Comparison of ENCODE assay signal across 1 cellular context in the genomic region with DNA sequence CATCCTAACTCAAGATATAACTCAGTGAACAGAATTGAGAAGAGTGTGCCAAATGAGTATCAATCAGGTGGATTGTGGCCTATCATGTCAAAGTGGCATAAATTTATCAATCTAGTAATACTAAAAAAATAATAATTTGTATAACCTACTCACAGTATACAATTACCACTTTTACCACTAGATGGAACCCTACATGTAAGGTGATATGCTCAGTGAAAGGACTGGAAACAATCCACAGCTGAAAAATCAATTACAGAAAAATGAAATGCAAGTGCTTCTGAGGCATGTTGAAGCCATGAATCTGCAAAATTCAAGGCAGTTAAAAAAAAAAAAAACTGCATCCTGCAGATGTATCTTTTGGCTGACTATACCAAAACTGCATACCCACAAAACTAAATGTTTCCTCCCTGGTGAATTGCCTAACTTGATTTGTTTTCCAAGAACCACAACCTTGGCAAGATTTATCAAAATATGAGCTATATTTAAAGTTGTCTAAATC.
TF ChIP-seq lines count a peak whose summit lies in the region.

No MANE protein-coding gene starts in this region.

TF ChIP-seq in HepG2, 621 proteins besides CTCF, POLR2A, EP300 and RAD21 (continued from another document and continues in another):
- TF ChIP-seq, protein P1, sequence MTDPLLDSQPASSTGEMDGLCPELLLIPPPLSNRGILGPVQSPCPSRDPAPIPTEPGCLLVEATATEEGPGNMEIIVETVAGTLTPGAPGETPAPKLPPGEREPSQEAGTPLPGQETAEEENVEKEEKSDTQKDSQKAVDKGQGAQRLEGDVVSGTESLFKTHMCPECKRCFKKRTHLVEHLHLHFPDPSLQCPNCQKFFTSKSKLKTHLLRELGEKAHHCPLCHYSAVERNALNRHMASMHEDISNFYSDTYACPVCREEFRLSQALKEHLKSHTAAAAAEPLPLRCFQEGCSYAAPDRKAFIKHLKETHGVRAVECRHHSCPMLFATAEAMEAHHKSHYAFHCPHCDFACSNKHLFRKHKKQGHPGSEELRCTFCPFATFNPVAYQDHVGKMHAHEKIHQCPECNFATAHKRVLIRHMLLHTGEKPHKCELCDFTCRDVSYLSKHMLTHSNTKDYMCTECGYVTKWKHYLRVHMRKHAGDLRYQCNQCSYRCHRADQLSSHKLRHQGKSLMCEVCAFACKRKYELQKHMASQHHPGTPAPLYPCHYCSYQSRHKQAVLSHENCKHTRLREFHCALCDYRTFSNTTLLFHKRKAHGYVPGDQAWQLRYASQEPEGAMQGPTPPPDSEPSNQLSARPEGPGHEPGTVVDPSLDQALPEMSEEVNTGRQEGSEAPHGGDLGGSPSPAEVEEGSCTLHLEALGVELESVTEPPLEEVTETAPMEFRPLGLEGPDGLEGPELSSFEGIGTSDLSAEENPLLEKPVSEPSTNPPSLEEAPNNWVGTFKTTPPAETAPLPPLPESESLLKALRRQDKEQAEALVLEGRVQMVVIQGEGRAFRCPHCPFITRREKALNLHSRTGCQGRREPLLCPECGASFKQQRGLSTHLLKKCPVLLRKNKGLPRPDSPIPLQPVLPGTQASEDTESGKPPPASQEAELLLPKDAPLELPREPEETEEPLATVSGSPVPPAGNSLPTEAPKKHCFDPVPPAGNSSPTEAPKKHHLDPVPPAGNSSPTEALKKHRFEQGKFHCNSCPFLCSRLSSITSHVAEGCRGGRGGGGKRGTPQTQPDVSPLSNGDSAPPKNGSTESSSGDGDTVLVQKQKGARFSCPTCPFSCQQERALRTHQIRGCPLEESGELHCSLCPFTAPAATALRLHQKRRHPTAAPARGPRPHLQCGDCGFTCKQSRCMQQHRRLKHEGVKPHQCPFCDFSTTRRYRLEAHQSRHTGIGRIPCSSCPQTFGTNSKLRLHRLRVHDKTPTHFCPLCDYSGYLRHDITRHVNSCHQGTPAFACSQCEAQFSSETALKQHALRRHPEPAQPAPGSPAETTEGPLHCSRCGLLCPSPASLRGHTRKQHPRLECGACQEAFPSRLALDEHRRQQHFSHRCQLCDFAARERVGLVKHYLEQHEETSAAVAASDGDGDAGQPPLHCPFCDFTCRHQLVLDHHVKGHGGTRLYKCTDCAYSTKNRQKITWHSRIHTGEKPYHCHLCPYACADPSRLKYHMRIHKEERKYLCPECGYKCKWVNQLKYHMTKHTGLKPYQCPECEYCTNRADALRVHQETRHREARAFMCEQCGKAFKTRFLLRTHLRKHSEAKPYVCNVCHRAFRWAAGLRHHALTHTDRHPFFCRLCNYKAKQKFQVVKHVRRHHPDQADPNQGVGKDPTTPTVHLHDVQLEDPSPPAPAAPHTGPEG (CRISPR knock-in tag; IDR thresholded peaks at IDR 0.05) = no peak
- TF ChIP-seq, protein P2, sequence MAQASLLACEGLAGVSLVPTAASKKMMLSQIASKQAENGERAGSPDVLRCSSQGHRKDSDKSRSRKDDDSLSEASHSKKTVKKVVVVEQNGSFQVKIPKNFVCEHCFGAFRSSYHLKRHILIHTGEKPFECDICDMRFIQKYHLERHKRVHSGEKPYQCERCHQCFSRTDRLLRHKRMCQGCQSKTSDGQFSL (CRISPR knock-in tag; IDR thresholded peaks at IDR 0.05) = no peak
- TF ChIP-seq KMT2A (CRISPR knock-in tag; IDR thresholded peaks at IDR 0.05) = no peak
- TF ChIP-seq STAG1 (CRISPR knock-in tag; IDR thresholded peaks at IDR 0.05) = peak; percentile 74
- no peak for TF ChIP-seq ZNF33A (CRISPR knock-in tag; IDR thresholded peaks at IDR 0.05; ENCODE audit: borderline replicate concordance)
- TF ChIP-seq GATAD2A (CRISPR knock-in tag; IDR thresholded peaks at IDR 0.05) = no peak
- TF ChIP-seq ONECUT2 (CRISPR knock-in tag; IDR thresholded peaks at IDR 0.05) = peak; percentile 81
- no peak for TF ChIP-seq ZNF224 (CRISPR knock-in tag; IDR thresholded peaks at IDR 0.05)
- no peak for TF ChIP-seq IKZF1 (IDR thresholded peaks at IDR 0.05)
- TF ChIP-seq MEF2D (CRISPR knock-in tag; IDR thresholded peaks at IDR 0.05) = no peak
- TF ChIP-seq ZNF766 (CRISPR knock-in tag; IDR thresholded peaks at IDR 0.05; ENCODE audit: borderline replicate concordance) = no peak
- TF ChIP-seq, protein P3, sequence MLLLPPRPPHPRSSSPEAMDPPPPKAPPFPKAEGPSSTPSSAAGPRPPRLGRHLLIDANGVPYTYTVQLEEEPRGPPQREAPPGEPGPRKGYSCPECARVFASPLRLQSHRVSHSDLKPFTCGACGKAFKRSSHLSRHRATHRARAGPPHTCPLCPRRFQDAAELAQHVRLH (CRISPR knock-in tag; IDR thresholded peaks at IDR 0.05; ENCODE audit: borderline replicate concordance, low read depth) = no peak
- no peak for TF ChIP-seq MAFK (conservative IDR thresholded peaks at IDR 0.05 in 1 of 2, IDR thresholded peaks at IDR 0.05 in 1 of 2; ENCODE audit: low read length in 2 of 2)
- TF ChIP-seq SMC3 (IDR thresholded peaks at IDR 0.05; ENCODE audit: low read length) = peak; percentile 79
- TF ChIP-seq KDM4B (CRISPR knock-in tag; IDR thresholded peaks at IDR 0.05) = no peak
- TF ChIP-seq SRSF4 (IDR thresholded peaks at IDR 0.05; ENCODE audit: low read depth, low read length, poor library complexity, severe bottlenecking) = no peak
- no peak for TF ChIP-seq JUND (CRISPR knock-in tag; IDR thresholded peaks at IDR 0.05)
- no peak for TF ChIP-seq CREB1 (IDR thresholded peaks at IDR 0.05)
- TF ChIP-seq CREB1 (CRISPR knock-in tag; IDR thresholded peaks at IDR 0.05) = 0 out of 2 replicates have a peak, but pooled peaks have one; percentile 27
- no peak for TF ChIP-seq MED13 (CRISPR knock-in tag; IDR thresholded peaks at IDR 0.05)
- TF ChIP-seq MIXL1 (CRISPR knock-in tag; IDR thresholded peaks at IDR 0.05) = peak; percentile 68; the same call in 1 of the 2 replicates
- TF ChIP-seq, protein P4, sequence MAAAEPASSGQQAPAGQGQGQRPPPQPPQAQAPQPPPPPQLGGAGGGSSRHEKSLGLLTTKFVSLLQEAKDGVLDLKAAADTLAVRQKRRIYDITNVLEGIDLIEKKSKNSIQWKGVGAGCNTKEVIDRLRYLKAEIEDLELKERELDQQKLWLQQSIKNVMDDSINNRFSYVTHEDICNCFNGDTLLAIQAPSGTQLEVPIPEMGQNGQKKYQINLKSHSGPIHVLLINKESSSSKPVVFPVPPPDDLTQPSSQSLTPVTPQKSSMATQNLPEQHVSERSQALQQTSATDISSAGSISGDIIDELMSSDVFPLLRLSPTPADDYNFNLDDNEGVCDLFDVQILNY (CRISPR knock-in tag; conservative IDR thresholded peaks at IDR 0.05) = no peak
- no peak for TF ChIP-seq KLF9 (CRISPR knock-in tag; IDR thresholded peaks at IDR 0.05; ENCODE audit: low read depth)
- TF ChIP-seq KLF16 (CRISPR knock-in tag; IDR thresholded peaks at IDR 0.05) = no peak
- TF ChIP-seq ZC3H13 (CRISPR knock-in tag; IDR thresholded peaks at IDR 0.05) = no peak
- TF ChIP-seq, protein P5, sequence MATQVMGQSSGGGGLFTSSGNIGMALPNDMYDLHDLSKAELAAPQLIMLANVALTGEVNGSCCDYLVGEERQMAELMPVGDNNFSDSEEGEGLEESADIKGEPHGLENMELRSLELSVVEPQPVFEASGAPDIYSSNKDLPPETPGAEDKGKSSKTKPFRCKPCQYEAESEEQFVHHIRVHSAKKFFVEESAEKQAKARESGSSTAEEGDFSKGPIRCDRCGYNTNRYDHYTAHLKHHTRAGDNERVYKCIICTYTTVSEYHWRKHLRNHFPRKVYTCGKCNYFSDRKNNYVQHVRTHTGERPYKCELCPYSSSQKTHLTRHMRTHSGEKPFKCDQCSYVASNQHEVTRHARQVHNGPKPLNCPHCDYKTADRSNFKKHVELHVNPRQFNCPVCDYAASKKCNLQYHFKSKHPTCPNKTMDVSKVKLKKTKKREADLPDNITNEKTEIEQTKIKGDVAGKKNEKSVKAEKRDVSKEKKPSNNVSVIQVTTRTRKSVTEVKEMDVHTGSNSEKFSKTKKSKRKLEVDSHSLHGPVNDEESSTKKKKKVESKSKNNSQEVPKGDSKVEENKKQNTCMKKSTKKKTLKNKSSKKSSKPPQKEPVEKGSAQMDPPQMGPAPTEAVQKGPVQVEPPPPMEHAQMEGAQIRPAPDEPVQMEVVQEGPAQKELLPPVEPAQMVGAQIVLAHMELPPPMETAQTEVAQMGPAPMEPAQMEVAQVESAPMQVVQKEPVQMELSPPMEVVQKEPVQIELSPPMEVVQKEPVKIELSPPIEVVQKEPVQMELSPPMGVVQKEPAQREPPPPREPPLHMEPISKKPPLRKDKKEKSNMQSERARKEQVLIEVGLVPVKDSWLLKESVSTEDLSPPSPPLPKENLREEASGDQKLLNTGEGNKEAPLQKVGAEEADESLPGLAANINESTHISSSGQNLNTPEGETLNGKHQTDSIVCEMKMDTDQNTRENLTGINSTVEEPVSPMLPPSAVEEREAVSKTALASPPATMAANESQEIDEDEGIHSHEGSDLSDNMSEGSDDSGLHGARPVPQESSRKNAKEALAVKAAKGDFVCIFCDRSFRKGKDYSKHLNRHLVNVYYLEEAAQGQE (IDR thresholded peaks at IDR 0.05; ENCODE audit: borderline replicate concordance in 1 of 2, low read depth in 1 of 2, low read length in 2 of 2) = no peak
- no peak for TF ChIP-seq ZNF652 (CRISPR knock-in tag; IDR thresholded peaks at IDR 0.05; ENCODE audit: borderline replicate concordance, low read depth)
- no peak for TF ChIP-seq ZNF350 (CRISPR knock-in tag; IDR thresholded peaks at IDR 0.05; ENCODE audit: borderline replicate concordance, low read depth)
- TF ChIP-seq MAZ (IDR thresholded peaks at IDR 0.05; ENCODE audit: borderline replicate concordance, low read depth, low read length) = no peak
- TF ChIP-seq MAZ (CRISPR knock-in tag; IDR thresholded peaks at IDR 0.05; ENCODE audit: low read depth) = no peak
- 0 out of 2 replicates have a peak, but pooled peaks have one; percentile 35 for TF ChIP-seq SAP130 (CRISPR knock-in tag; IDR thresholded peaks at IDR 0.05; ENCODE audit: low read depth)
- no peak for TF ChIP-seq HNRNPUL1 (IDR thresholded peaks at IDR 0.05; ENCODE audit: low read depth, low read length)
- TF ChIP-seq, protein P6, sequence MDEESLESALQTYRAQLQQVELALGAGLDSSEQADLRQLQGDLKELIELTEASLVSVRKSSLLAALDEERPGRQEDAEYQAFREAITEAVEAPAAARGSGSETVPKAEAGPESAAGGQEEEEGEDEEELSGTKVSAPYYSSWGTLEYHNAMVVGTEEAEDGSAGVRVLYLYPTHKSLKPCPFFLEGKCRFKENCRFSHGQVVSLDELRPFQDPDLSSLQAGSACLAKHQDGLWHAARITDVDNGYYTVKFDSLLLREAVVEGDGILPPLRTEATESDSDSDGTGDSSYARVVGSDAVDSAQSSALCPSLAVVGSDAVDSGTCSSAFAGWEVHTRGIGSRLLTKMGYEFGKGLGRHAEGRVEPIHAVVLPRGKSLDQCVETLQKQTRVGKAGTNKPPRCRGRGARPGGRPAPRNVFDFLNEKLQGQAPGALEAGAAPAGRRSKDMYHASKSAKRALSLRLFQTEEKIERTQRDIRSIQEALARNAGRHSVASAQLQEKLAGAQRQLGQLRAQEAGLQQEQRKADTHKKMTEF (CRISPR knock-in tag; IDR thresholded peaks at IDR 0.05) = no peak; the same call in 1 of the 2 replicates
- TF ChIP-seq, protein P7, sequence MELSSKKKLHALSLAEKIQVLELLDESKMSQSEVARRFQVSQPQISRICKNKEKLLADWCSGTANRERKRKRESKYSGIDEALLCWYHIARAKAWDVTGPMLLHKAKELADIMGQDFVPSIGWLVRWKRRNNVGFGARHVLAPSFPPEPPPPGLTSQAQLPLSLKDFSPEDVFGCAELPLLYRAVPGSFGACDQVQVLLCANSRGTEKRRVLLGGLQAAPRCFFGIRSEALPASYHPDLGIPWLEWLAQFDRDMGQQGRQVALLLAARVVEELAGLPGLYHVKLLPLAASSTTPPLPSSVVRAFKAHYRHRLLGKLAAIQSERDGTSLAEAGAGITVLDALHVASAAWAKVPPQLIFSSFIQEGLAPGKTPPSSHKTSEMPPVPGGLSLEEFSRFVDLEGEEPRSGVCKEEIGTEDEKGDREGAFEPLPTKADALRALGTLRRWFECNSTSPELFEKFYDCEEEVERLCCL (CRISPR knock-in tag; IDR thresholded peaks at IDR 0.05; ENCODE audit: borderline replicate concordance) = no peak
- TF ChIP-seq, protein P8, sequence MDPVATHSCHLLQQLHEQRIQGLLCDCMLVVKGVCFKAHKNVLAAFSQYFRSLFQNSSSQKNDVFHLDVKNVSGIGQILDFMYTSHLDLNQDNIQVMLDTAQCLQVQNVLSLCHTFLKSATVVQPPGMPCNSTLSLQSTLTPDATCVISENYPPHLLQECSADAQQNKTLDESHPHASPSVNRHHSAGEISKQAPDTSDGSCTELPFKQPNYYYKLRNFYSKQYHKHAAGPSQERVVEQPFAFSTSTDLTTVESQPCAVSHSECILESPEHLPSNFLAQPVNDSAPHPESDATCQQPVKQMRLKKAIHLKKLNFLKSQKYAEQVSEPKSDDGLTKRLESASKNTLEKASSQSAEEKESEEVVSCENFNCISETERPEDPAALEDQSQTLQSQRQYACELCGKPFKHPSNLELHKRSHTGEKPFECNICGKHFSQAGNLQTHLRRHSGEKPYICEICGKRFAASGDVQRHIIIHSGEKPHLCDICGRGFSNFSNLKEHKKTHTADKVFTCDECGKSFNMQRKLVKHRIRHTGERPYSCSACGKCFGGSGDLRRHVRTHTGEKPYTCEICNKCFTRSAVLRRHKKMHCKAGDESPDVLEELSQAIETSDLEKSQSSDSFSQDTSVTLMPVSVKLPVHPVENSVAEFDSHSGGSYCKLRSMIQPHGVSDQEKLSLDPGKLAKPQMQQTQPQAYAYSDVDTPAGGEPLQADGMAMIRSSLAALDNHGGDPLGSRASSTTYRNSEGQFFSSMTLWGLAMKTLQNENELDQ (CRISPR knock-in tag; IDR thresholded peaks at IDR 0.05; ENCODE audit: borderline replicate concordance) = no peak
- TF ChIP-seq ZKSCAN8 (CRISPR knock-in tag; IDR thresholded peaks at IDR 0.05; ENCODE audit: borderline replicate concordance) = no peak
- TF ChIP-seq, protein P9, sequence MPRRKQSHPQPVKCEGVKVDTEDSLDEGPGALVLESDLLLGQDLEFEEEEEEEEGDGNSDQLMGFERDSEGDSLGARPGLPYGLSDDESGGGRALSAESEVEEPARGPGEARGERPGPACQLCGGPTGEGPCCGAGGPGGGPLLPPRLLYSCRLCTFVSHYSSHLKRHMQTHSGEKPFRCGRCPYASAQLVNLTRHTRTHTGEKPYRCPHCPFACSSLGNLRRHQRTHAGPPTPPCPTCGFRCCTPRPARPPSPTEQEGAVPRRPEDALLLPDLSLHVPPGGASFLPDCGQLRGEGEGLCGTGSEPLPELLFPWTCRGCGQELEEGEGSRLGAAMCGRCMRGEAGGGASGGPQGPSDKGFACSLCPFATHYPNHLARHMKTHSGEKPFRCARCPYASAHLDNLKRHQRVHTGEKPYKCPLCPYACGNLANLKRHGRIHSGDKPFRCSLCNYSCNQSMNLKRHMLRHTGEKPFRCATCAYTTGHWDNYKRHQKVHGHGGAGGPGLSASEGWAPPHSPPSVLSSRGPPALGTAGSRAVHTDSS (CRISPR knock-in tag; conservative IDR thresholded peaks at IDR 0.05) = no peak
- peak; percentile 97 for TF ChIP-seq SIX1 (CRISPR knock-in tag; IDR thresholded peaks at IDR 0.05; ENCODE audit: borderline replicate concordance)
- no peak for TF ChIP-seq MED1 (CRISPR knock-in tag; IDR thresholded peaks at IDR 0.05)
- no peak for TF ChIP-seq FOSL1 (CRISPR knock-in tag; IDR thresholded peaks at IDR 0.05; ENCODE audit: borderline replicate concordance)
- TF ChIP-seq BCL6 (CRISPR knock-in tag; IDR thresholded peaks at IDR 0.05) = no peak
- TF ChIP-seq RFX1 (IDR thresholded peaks at IDR 0.05) = no peak
